1 cellular context compared by ENCODE assay signal in genomic region chr14:21069388-21070082, GRCh38.
TF ChIP-seq lines count a peak whose summit lies in the region.

No MANE protein-coding gene starts in this region.

TF ChIP-seq in SK-N-SH, 30 proteins besides CTCF, POLR2A, EP300 and RAD21 (continued from another document):
- TF ChIP-seq, protein P1, sequence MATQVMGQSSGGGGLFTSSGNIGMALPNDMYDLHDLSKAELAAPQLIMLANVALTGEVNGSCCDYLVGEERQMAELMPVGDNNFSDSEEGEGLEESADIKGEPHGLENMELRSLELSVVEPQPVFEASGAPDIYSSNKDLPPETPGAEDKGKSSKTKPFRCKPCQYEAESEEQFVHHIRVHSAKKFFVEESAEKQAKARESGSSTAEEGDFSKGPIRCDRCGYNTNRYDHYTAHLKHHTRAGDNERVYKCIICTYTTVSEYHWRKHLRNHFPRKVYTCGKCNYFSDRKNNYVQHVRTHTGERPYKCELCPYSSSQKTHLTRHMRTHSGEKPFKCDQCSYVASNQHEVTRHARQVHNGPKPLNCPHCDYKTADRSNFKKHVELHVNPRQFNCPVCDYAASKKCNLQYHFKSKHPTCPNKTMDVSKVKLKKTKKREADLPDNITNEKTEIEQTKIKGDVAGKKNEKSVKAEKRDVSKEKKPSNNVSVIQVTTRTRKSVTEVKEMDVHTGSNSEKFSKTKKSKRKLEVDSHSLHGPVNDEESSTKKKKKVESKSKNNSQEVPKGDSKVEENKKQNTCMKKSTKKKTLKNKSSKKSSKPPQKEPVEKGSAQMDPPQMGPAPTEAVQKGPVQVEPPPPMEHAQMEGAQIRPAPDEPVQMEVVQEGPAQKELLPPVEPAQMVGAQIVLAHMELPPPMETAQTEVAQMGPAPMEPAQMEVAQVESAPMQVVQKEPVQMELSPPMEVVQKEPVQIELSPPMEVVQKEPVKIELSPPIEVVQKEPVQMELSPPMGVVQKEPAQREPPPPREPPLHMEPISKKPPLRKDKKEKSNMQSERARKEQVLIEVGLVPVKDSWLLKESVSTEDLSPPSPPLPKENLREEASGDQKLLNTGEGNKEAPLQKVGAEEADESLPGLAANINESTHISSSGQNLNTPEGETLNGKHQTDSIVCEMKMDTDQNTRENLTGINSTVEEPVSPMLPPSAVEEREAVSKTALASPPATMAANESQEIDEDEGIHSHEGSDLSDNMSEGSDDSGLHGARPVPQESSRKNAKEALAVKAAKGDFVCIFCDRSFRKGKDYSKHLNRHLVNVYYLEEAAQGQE (IDR thresholded peaks at IDR 0.05; ENCODE audit: low read depth, low read length) = 0 out of 2 replicates have a peak, but pooled peaks have one; percentile 1
- 0 out of 2 replicates have a peak, but pooled peaks have one; percentile 41 for TF ChIP-seq YY1 (IDR thresholded peaks at IDR 0.05; ENCODE audit: low read depth)
- TF ChIP-seq, protein P2, sequence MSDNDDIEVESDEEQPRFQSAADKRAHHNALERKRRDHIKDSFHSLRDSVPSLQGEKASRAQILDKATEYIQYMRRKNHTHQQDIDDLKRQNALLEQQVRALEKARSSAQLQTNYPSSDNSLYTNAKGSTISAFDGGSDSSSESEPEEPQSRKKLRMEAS (IDR thresholded peaks at IDR 0.05; ENCODE audit: low read depth) = peak; percentile 27
- no peak for TF ChIP-seq RFX5 (IDR thresholded peaks at IDR 0.05; ENCODE audit: low read length)
